In genomic region chr3:173957646-173958045, GRCh38 we compare ENCODE assay signal across 24 cellular contexts.
"Had no signal": no experiment of that assay in that cellular context is flagged by ENCODE, and none has a peak within 500 bp of the region (broad histone marks: within the 10 kb centered on the region; RNA-seq: fewer than 3 reads in every experiment).

No MANE protein-coding gene starts in this region.

- H3K36me3 ChIP-seq: gastrocnemius medialis, heart left ventricle, left lung, neural progenitor cell, right lobe of liver, tibial artery had no signal

- H3K4me1 ChIP-seq: gastrocnemius medialis, heart left ventricle, left lung, neural progenitor cell, right lobe of liver, testis had no signal

- H3K27ac ChIP-seq: epithelial cell of prostate, gastrocnemius medialis, heart left ventricle, hepatocyte, left lung, neural progenitor cell, right lobe of liver, testis, tibial artery had no signal

- H3K9me3 ChIP-seq: gastrocnemius medialis, heart left ventricle, mucosa of descending colon, right lobe of liver, testis, tibial artery had no signal

- H3K4me3 ChIP-seq: gastrocnemius medialis, heart left ventricle, hepatocyte, left lung, mucosa of descending colon, neural progenitor cell, right lobe of liver, testis, tibial artery had no signal

- H3K27me3 ChIP-seq: gastrocnemius medialis, heart left ventricle, hepatocyte, left lung, neural progenitor cell, right lobe of liver, testis, tibial artery had no signal

- DNase-seq: central memory CD4-positive, alpha-beta T cell; cortex of kidney; effector CD8-positive, alpha-beta T cell; endodermal cell; foreskin fibroblast; gastrocnemius medialis; heart left ventricle; left cardiac atrium; mesenchymal stem cell; mucosa of descending colon; naive B cell; right lobe of liver; small intestine; stimulated activated CD4-positive, alpha-beta T cell treated with anti-CD3 and anti-CD28 coated beads, Interleukin-12 subunit alpha, Interleukin-12 subunit beta, amount 100 ng/mL, for 4 hours; stimulated activated CD4-positive, alpha-beta T cell treated with anti-CD3 and anti-CD28 coated beads, Interleukin-1b, Interleukin-23, amount 100 ng/mL, for 48 hours; stimulated activated CD4-positive, alpha-beta T cell treated with anti-CD3 and anti-CD28 coated beads, Interleukin-4, amount 100 ng/mL, for 1 hour; stimulated activated CD8-positive, alpha-beta memory T cell treated with anti-CD3 and anti-CD28 coated beads, Interleukin-4, amount 100 ng/mL, for 48 hours; stimulated activated naive CD8-positive, alpha-beta T cell treated with anti-CD3 and anti-CD28 coated beads, Interleukin-15, Interleukin-2, amounts not matched to agents 100 U/mL and 50 U/mL, for 24 hours; testis; tibial artery had no signal
